1 cellular context compared by ENCODE assay signal in genomic region chr16:57391308-57391699, GRCh38.
TF ChIP-seq lines count a peak whose summit lies in the region.

No MANE protein-coding gene starts in this region.

TF ChIP-seq in HepG2, 621 proteins besides CTCF, POLR2A, EP300 and RAD21:
- TF ChIP-seq ZBTB49 (CRISPR knock-in tag; IDR thresholded peaks at IDR 0.05; ENCODE audit: borderline replicate concordance) (no peak), ZNF12 (CRISPR knock-in tag; IDR thresholded peaks at IDR 0.05) (peak; percentile 97)
